Comparison of ENCODE assay signal across 8 cellular contexts in genomic region chr9:62863329-62863728, GRCh38.
DNase-seq lines count a peak whose midpoint lies in the region; ATAC-seq and TF ChIP-seq lines count a peak whose summit lies in the region.
"Not testable (repeated sequence)": the region's sequence is repeated elsewhere in the genome, so short reads cannot be mapped to it uniquely, and the experiment has no call there.

No MANE protein-coding gene starts in this region.

- in situ Hi-C loops in mammary epithelial cell (cut with MboI; ENCODE audit: low sequenced_read_pairs in 2 of 2), result not testable (repeated sequence)

- H3K9me3 Mint-ChIP-seq in CD14-positive monocyte, result peaks cover 0 to 12% (median 0%) of the 10 kb centered on the region in 7 donors

- not testable (repeated sequence) for H4K20me1 ChIP-seq in mammary epithelial cell (ENCODE audit: insufficient read depth, low read length)

- 30% methylated on average over 4 of the region's 4 CpGs for WGBS in mammary epithelial cell (ENCODE audit: low coverage, missing lambda C conversion rate)
- 42 to 69% methylated on average over 4 of the region's 4 CpGs for WGBS in lung, 2 donors
- 13 to 14% methylated on average over 4 of the region's 4 CpGs for WGBS in thyroid gland, 2 donors

- DNase-seq in CD14-positive monocyte (ENCODE audit: low spot score) (peak; percentile 45), MG63 (peak; percentile 33), mammary epithelial cell (peak; percentile 50), epithelial cell of prostate (ENCODE audit: low read depth, low spot score) (peak; percentile 49), left ventricle myocardium superior (peak; percentile 51), lung (ENCODE audit: low spot score) (peak; percentile 58), posterior cingulate gyrus (peak in 8 of 10 donors; percentile 30 to 92 (median 54)), thyroid gland (peak; percentile 92 to 94)

- not testable (repeated sequence) for TF ChIP-seq CTCF in CD14-positive monocyte (IDR thresholded peaks at IDR 0.05); mammary epithelial cell (conservative IDR thresholded peaks at IDR 0.05 in 1 of 2, IDR thresholded peaks at IDR 0.05 in 1 of 2; ENCODE audit: extremely low read depth in 1 of 2, insufficient read depth in 1 of 2, low read depth in 1 of 2, low read length in 2 of 2); lung (IDR thresholded peaks at IDR 0.05; ENCODE audit: control extremely low read depth, extremely low read depth); thyroid gland (IDR thresholded peaks at IDR 0.05)

- H3K27ac ChIP-seq in mammary epithelial cell (ENCODE audit: insufficient read depth, low read depth, low read length); epithelial cell of prostate; lung (ENCODE audit: low read depth in 1 of 2, low read length in 1 of 2): not testable (repeated sequence)
- H3K27ac ChIP-seq in thyroid gland, result peak overlapping the region in 2 of 3 donors; percentile 56 to 72

- not testable (repeated sequence) for H2AFZ ChIP-seq in mammary epithelial cell (ENCODE audit: low read depth, low read length)

- not testable (repeated sequence) for H3K79me2 ChIP-seq in mammary epithelial cell (ENCODE audit: insufficient read depth, low read length)

- dilution Hi-C loops in mammary epithelial cell (cut with HindIII; ENCODE audit: low sequenced_read_pairs), result not testable (repeated sequence)

- peak overlapping the region; percentile 9 for H3K4me2 ChIP-seq in mammary epithelial cell (ENCODE audit: insufficient read depth, low read depth, low read length)

- peak overlapping the region in 1 of 7 donors; percentile 11 for H3K27ac Mint-ChIP-seq in CD14-positive monocyte

- intact Hi-C loops in CD14-positive monocyte (cut with micrococcal nuclease); mammary epithelial cell (cut with micrococcal nuclease); left ventricle myocardium superior (cut with micrococcal nuclease); posterior cingulate gyrus (cut with DNase I); thyroid gland (cut with DNase I): not testable (repeated sequence)

- peaks cover 23 to 46% (median 39%) of the 10 kb centered on the region in 3 donors for H3K27me3 Mint-ChIP-seq in CD14-positive monocyte (ENCODE audit: low read depth in 3 of 3)

- peak overlapping the region in 1 of 2 donors; percentile 44 for H3K4me3 Mint-ChIP-seq in CD14-positive monocyte

- not testable (repeated sequence) for BruUV-seq in mammary epithelial cell (replicated peaks; lab: Mats Ljungman, UMichigan)

- not testable (repeated sequence) for H3K27me3 ChIP-seq in MG63; mammary epithelial cell (ENCODE audit: insufficient read depth, low read length); lung (ENCODE audit: control insufficient read depth, insufficient read depth); thyroid gland

- peaks cover 11% of the 10 kb centered on the region for H3K4me1 ChIP-seq in mammary epithelial cell (ENCODE audit: insufficient read depth, low read length)
- H3K4me1 ChIP-seq in lung (ENCODE audit: control insufficient read depth in 2 of 2, insufficient read depth in 2 of 2, low read length in 2 of 2), result not testable (repeated sequence)
- peaks cover 8 to 14% of the 10 kb centered on the region in 2 donors for H3K4me1 ChIP-seq in thyroid gland

- CTCF ChIA-PET in mammary epithelial cell (lab: Charles Lee; ENCODE audit: low non-redundant PET), result not testable (repeated sequence)

- not testable (repeated sequence) for H3K36me3 ChIP-seq in MG63; mammary epithelial cell (ENCODE audit: insufficient read depth, low read length); lung (ENCODE audit: control insufficient read depth in 2 of 2, insufficient read depth in 2 of 2, low read length in 2 of 2); thyroid gland

- not testable (repeated sequence) for H3K4me1 Mint-ChIP-seq in CD14-positive monocyte

- peak in 1 of 2 donors; percentile 53 for TF ChIP-seq POLR2A in thyroid gland (IDR thresholded peaks at IDR 0.05)

- not testable (repeated sequence) for H3K9me3 ChIP-seq in MG63; mammary epithelial cell (replicated peaks; ENCODE audit: insufficient read depth, low read length); lung (ENCODE audit: control insufficient read depth in 2 of 2, insufficient read depth in 1 of 2, low read length in 1 of 2); thyroid gland

- H3K9ac ChIP-seq in mammary epithelial cell (ENCODE audit: insufficient read depth, low read length), result not testable (repeated sequence)

- peak; percentile 41 for ATAC-seq in left ventricle myocardium superior
- ATAC-seq in lung (ENCODE audit: insufficient read depth, low FRiP score), result not testable (repeated sequence)

- not testable (repeated sequence) for H3K4me3 ChIP-seq in MG63; mammary epithelial cell (replicated peaks in 1 of 3; ENCODE audit: insufficient read depth in 1 of 3, low read depth in 2 of 3, low read length in 3 of 3); lung; thyroid gland (replicated peaks in 1 of 3)

- not testable (repeated sequence) for H3K36me3 Mint-ChIP-seq in CD14-positive monocyte

Comparison
In these comparisons a context has a peak if more than half of its experiments do, and no peak if none do; other contexts are left out.
1. DNase-seq: peak in every context shown above with its lines; median percentile 93 in thyroid gland; 58 in lung; 54 in posterior cingulate gyrus; 51 in left ventricle myocardium superior; 50 in mammary epithelial cell; 49 in epithelial cell of prostate; 45 in CD14-positive monocyte; 33 in MG63.